17 cellular contexts compared by ENCODE assay signal in genomic region chr18:32529737-32530420, GRCh38. TPM values are rescaled to one million over a fixed set of nuclear protein-coding genes. Genes with fewer than 3 reads are reported as not detected.
A peak's percentile ranks its signal among the peaks of the same experiment; 100 is the strongest.
DNase-seq lines count a peak whose midpoint lies in the region; ATAC-seq, FAIRE-seq and TF ChIP-seq lines count a peak whose summit lies in the region.
"Had no signal": no experiment of that assay in that cellular context is flagged by ENCODE, and none has a peak within 500 bp of the region (broad histone marks: within the 10 kb centered on the region; RNA-seq: fewer than 3 reads in every experiment).

No MANE protein-coding gene starts in this region.

- peak overlapping the region; percentile 69 for H3K27ac ChIP-seq in RWPE2 (ENCODE audit: poor library complexity, severe bottlenecking)
- H3K27ac ChIP-seq in foreskin keratinocyte = peak overlapping the region; percentile 85
- no peak overlapping the region for H3K27ac ChIP-seq in smooth muscle cell (ENCODE audit: low read depth)
- H3K27ac ChIP-seq: A549, C4-2B, GM23248, HL-60 had no signal

- ATAC-seq in RWPE2 (ENCODE audit: low read depth) (peak; percentile 49; the same call in 1 of the 3 replicates), foreskin keratinocyte (no peak), mucosa of descending colon (peak; percentile 83), GM19351 (IDR thresholded peaks at IDR 0.05; ENCODE audit: unreplicated experiment) (no peak)
- ATAC-seq: A549 had no signal

- no peaks in the 10 kb centered on the region for H4K20me1 ChIP-seq in smooth muscle cell (ENCODE audit: low read depth)

- H3K4me1 ChIP-seq in RWPE2 (ENCODE audit: insufficient read depth, poor library complexity, severe bottlenecking) = peaks cover 28% of the 10 kb centered on the region
- H3K4me1 ChIP-seq in foreskin keratinocyte = peaks cover 15% of the 10 kb centered on the region
- peaks cover 2% of the 10 kb centered on the region for H3K4me1 ChIP-seq in mucosa of descending colon (ENCODE audit: low read depth)
- H3K4me1 ChIP-seq in smooth muscle cell (ENCODE audit: low read depth) = no peaks in the 10 kb centered on the region
- H3K4me1 ChIP-seq: A549, HAP-1 had no signal

- no peak for TF ChIP-seq CTCF in RWPE2 (IDR thresholded peaks at IDR 0.05; ENCODE audit: poor library complexity, severe bottlenecking)
- TF ChIP-seq CTCF in bronchial epithelial cell (IDR thresholded peaks at IDR 0.05; ENCODE audit: insufficient read depth, low read length, severe bottlenecking) = no peak
- no peak for TF ChIP-seq CTCF in foreskin keratinocyte (conservative IDR thresholded peaks at IDR 0.05)
- no peak for TF ChIP-seq CTCF in mucosa of descending colon (IDR thresholded peaks at IDR 0.05)
- no peak for TF ChIP-seq CTCF in smooth muscle cell (IDR thresholded peaks at IDR 0.05; ENCODE audit: borderline replicate concordance, insufficient read depth, poor library complexity, severe bottlenecking)

- H3K4me3 ChIP-seq in RWPE2 (ENCODE audit: severe bottlenecking) (no peak overlapping the region), bronchial epithelial cell (ENCODE audit: low read depth, low read length) (no peak overlapping the region), mucosa of descending colon (no peak overlapping the region), smooth muscle cell (no peak overlapping the region)
- H3K4me3 ChIP-seq: A549, GM23248, HAP-1 had no signal

- FAIRE-seq in bronchial epithelial cell (lab: Jason Lieb, UNC) = no peak
- FAIRE-seq: A549, GM19239 had no signal

- WGBS in smooth muscle cell (ENCODE audit: low lambda C conversion rate) = 83% methylated on average over 3 of the region's 3 CpGs

- no peaks in the 10 kb centered on the region for H3K79me2 ChIP-seq in smooth muscle cell (ENCODE audit: low read depth)

- no peak for DNase-seq in RWPE2 (ENCODE audit: low spot score)
- DNase-seq in bronchial epithelial cell (ENCODE audit: low read depth) = peak; percentile 51
- DNase-seq in foreskin keratinocyte = peak; percentile 29 to 65
- no peak for DNase-seq in mucosa of descending colon
- no peak for DNase-seq in NCI-H1694 (lab: John Stamatoyannopoulos, UW)
- DNase-seq in smooth muscle cell (lab: John Stamatoyannopoulos, UW; ENCODE audit: unreplicated experiment) = no peak
- DNase-seq: AML-193; CD4-positive, alpha-beta T cell; DMS79 treated with DMSO at 0.1 percent for 48 hours; GF-D8; GM23248 had no signal

- H2AFZ ChIP-seq in smooth muscle cell (ENCODE audit: low read depth) = no peak overlapping the region
- H2AFZ ChIP-seq: GM23248 had no signal

- no peaks in the 10 kb centered on the region for H3K36me3 ChIP-seq in RWPE2 (ENCODE audit: low read depth)
- no peaks in the 10 kb centered on the region for H3K36me3 ChIP-seq in bronchial epithelial cell (ENCODE audit: control insufficient read depth, insufficient read depth, low read length)
- H3K36me3 ChIP-seq in mucosa of descending colon (ENCODE audit: low read depth) = no peaks in the 10 kb centered on the region
- H3K36me3 ChIP-seq in smooth muscle cell (ENCODE audit: low read depth) = no peaks in the 10 kb centered on the region
- H3K36me3 ChIP-seq: HAP-1 had no signal

- intact Hi-C loops in mucosa of descending colon (cut with DNase I, micrococcal nuclease) = no loop called here

- no peak overlapping the region for H3K4me2 ChIP-seq in smooth muscle cell
- H3K4me2 ChIP-seq: A549 had no signal

- H3K9me3 ChIP-seq in RWPE2 (ENCODE audit: severe bottlenecking) = no peaks in the 10 kb centered on the region
- no peaks in the 10 kb centered on the region for H3K9me3 ChIP-seq in mucosa of descending colon
- no peaks in the 10 kb centered on the region for H3K9me3 ChIP-seq in smooth muscle cell (replicated peaks; ENCODE audit: low read depth)
- H3K9me3 ChIP-seq: A549, HAP-1 had no signal

- no peak overlapping the region for H3K9ac ChIP-seq in smooth muscle cell (ENCODE audit: low read depth)
- H3K9ac ChIP-seq: GM23248 had no signal

- H3K27me3 ChIP-seq in RWPE2 (ENCODE audit: insufficient read depth, poor library complexity, severe bottlenecking) (no peaks in the 10 kb centered on the region), bronchial epithelial cell (ENCODE audit: control insufficient read depth, insufficient read depth, low read length) (no peaks in the 10 kb centered on the region), foreskin keratinocyte (no peaks in the 10 kb centered on the region), smooth muscle cell (ENCODE audit: low read depth) (peaks cover 19% of the 10 kb centered on the region)

- no peaks in the 10 kb centered on the region for H3F3A ChIP-seq in smooth muscle cell (ENCODE audit: low read depth)

RNA-seq across cellular contexts. Expression of gene GAREM1, which starts 59.2 kb away (rescaled TPM):
- 10.0 and 14.1 TPM in 2 replicates for total RNA-seq in bronchial epithelial cell
- 2.3 TPM in 2 replicates for total RNA-seq in foreskin keratinocyte
- polyA plus RNA-seq in foreskin keratinocyte = 0.69 and 0.75 TPM in 2 replicates
- total RNA-seq in mucosa of descending colon = 10 to 100 TPM; 14.5 to 29.0 (median 19.6) TPM
- total RNA-seq in smooth muscle cell = 3.0 and 13.4 TPM in 2 replicates
- 0.33 and 4.3 TPM in 2 replicates for polyA plus RNA-seq in smooth muscle cell

Comparison
In these comparisons a context has a peak if more than half of its experiments do, and no peak if none do; other contexts are left out.
1. ATAC-seq: peak in RWPE2 (single experiment) and mucosa of descending colon (single experiment); none in foreskin keratinocyte (single experiment) and GM19351 (single experiment).
2. DNase-seq: peak in bronchial epithelial cell (single experiment) and foreskin keratinocyte (2 of 2); none in RWPE2 (single experiment), mucosa of descending colon (0 of 3), NCI-H1694 (single experiment) and smooth muscle cell (single experiment).